ENCODE assay signal across 18 cellular contexts in genomic region chr11:20033806-20034205, GRCh38.
"Had no signal": no experiment of that assay in that cellular context is flagged by ENCODE, and none has a peak within 500 bp of the region (broad histone marks: within the 10 kb centered on the region; RNA-seq: fewer than 3 reads in every experiment).

No MANE protein-coding gene starts in this region.

- H3K4me3 ChIP-seq: gastrocnemius medialis, tibial artery, uterus had no signal

- DNase-seq: activated B cell treated with CpG ODN at 0.5 μM for 24 hours; activated CD4-positive, alpha-beta T cell treated with anti-CD3 and anti-CD28 coated beads for 48 hours; activated CD8-positive, alpha-beta memory T cell treated with anti-CD3 and anti-CD28 coated beads, Interleukin-2, amount 50 U/mL, for 48 hours; activated gamma-delta T cell treated with Interleukin-2 at 50 U/mL for 16 hours; activated naive CD8-positive, alpha-beta T cell treated with anti-CD3 and anti-CD28 coated beads for 36 hours; activated T-cell treated with anti-CD3 and anti-CD28 coated beads, Interleukin-2, amount 50 U/mL, for 72 hours; amygdala; dermis blood vessel endothelial cell; gastrocnemius medialis; left cardiac atrium; naive thymus-derived CD8-positive, alpha-beta T cell; retina; stimulated activated CD4-positive, alpha-beta T cell treated with anti-CD3 and anti-CD28 coated beads, Interleukin-15, amount 100 ng/mL, for 24 hours; stimulated activated CD4-positive, alpha-beta T cell treated with anti-CD3 and anti-CD28 coated beads, Interleukin-4, amount 100 ng/mL, for 1 hour; stimulated activated naive B cell treated with anti-CD40 and anti-IgM and Interleukin-4, amounts not matched to agents 10 μg/mL and 1 μg/mL and 100 μg/mL, for 72 hours; tibial artery; uterus had no signal

- ATAC-seq: activated T-cell treated with anti-CD3 and anti-CD28 coated beads, Interleukin-2, amount 50 U/mL, for 72 hours; gastrocnemius medialis; left cardiac atrium; naive thymus-derived CD8-positive, alpha-beta T cell; stimulated activated naive B cell treated with anti-CD40 and anti-IgM and Interleukin-4, amounts not matched to agents 10 μg/mL and 1 μg/mL and 100 μg/mL, for 72 hours had no signal

- H3K4me1 ChIP-seq: uterus had no signal

- H3K27ac ChIP-seq: gastrocnemius medialis, neutrophil, uterus had no signal

- H3K36me3 ChIP-seq: gastrocnemius medialis, uterus had no signal

- H3K9me3 ChIP-seq: gastrocnemius medialis, neutrophil, tibial artery, uterus had no signal

- H3K27me3 ChIP-seq: gastrocnemius medialis, tibial artery, uterus had no signal
